In genomic region chr9:36868591-36869282, GRCh38 we compare ENCODE assay signal across 15 cellular contexts.
"Had no signal": no experiment of that assay in that cellular context is flagged by ENCODE, and none has a peak within 500 bp of the region (broad histone marks: within the 10 kb centered on the region; RNA-seq: fewer than 3 reads in every experiment).

No MANE protein-coding gene starts in this region.

- DNase-seq: activated CD4-positive, alpha-beta T cell treated with anti-CD3 and anti-CD28 coated beads, Interleukin-2, amount 50 U/mL, for 1 hour; activated naive CD4-positive, alpha-beta T cell treated with anti-CD3 and anti-CD28 coated beads for 36 hours; activated naive CD8-positive, alpha-beta T cell treated with anti-CD3 and anti-CD28 coated beads, Interleukin-2, amount 50 U/mL, for 24 hours; cerebellar nuclear complex; effector memory CD4-positive, alpha-beta T cell; foreskin fibroblast; kidney glomerular epithelial cell; mesendoderm; stimulated activated CD4-positive, alpha-beta T cell treated with anti-CD3 and anti-CD28 coated beads, Interleukin-1b, Interleukin-23, amount 100 ng/mL, for 48 hours; thyroid gland; uterus had no signal

- H3K36me3 ChIP-seq: thyroid gland, uterus had no signal

- H3K9me3 Mint-ChIP-seq: activated naive CD4-positive, alpha-beta T cell treated with anti-CD3 and anti-CD28 coated beads for 36 hours; activated naive CD8-positive, alpha-beta T cell treated with anti-CD3 and anti-CD28 coated beads, Interleukin-2, amount 50 U/mL, for 24 hours; activated T-helper 17 cell treated with anti-CD3 and anti-CD28 coated beads, Interleukin-2, amount 50 U/mL, for 72 hours; dendritic cell treated with granulocyte-macrophage colony-stimulating factor and Interleukin-4, amounts not matched to agents 40 ng/mL and 50 ng/mL, for 4 days had no signal

- H3K27ac Mint-ChIP-seq: activated naive CD4-positive, alpha-beta T cell treated with anti-CD3 and anti-CD28 coated beads for 36 hours; activated naive CD8-positive, alpha-beta T cell treated with anti-CD3 and anti-CD28 coated beads, Interleukin-2, amount 50 U/mL, for 24 hours; activated T-helper 17 cell treated with anti-CD3 and anti-CD28 coated beads, Interleukin-2, amount 50 U/mL, for 72 hours; dendritic cell treated with granulocyte-macrophage colony-stimulating factor and Interleukin-4, amounts not matched to agents 40 ng/mL and 50 ng/mL, for 4 days had no signal

- H3K4me1 ChIP-seq: thyroid gland, uterus had no signal

- H3K4me1 Mint-ChIP-seq: activated naive CD8-positive, alpha-beta T cell treated with anti-CD3 and anti-CD28 coated beads, Interleukin-2, amount 50 U/mL, for 24 hours; activated T-helper 17 cell treated with anti-CD3 and anti-CD28 coated beads, Interleukin-2, amount 50 U/mL, for 72 hours had no signal

- ATAC-seq: activated CD4-positive, CD25-positive, alpha-beta regulatory T cell treated with anti-CD3 and anti-CD28 coated beads, Interleukin-2, amount 50 U/mL, for 24 hours; activated naive CD8-positive, alpha-beta T cell treated with anti-CD3 and anti-CD28 coated beads, Interleukin-2, amount 50 U/mL, for 24 hours; activated T-helper 17 cell treated with anti-CD3 and anti-CD28 coated beads, Interleukin-2, amount 50 U/mL, for 72 hours; sciatic nerve had no signal

- H3K4me3 Mint-ChIP-seq: activated naive CD4-positive, alpha-beta T cell treated with anti-CD3 and anti-CD28 coated beads for 36 hours; activated naive CD8-positive, alpha-beta T cell treated with anti-CD3 and anti-CD28 coated beads, Interleukin-2, amount 50 U/mL, for 24 hours; activated T-helper 17 cell treated with anti-CD3 and anti-CD28 coated beads, Interleukin-2, amount 50 U/mL, for 72 hours; dendritic cell treated with granulocyte-macrophage colony-stimulating factor and Interleukin-4, amounts not matched to agents 40 ng/mL and 50 ng/mL, for 4 days had no signal

- H3K27me3 ChIP-seq: thyroid gland, uterus had no signal

- H3K4me3 ChIP-seq: thyroid gland, uterus had no signal

- H3K9me3 ChIP-seq: thyroid gland, uterus had no signal

- H3K27ac ChIP-seq: thyroid gland, uterus had no signal
